1 cellular context compared by ENCODE assay signal in genomic region chr17:76415786-76416185, GRCh38.
TF ChIP-seq lines count a peak whose summit lies in the region.

No MANE protein-coding gene starts in this region.

TF ChIP-seq in K562, 482 proteins besides CTCF, POLR2A, EP300 and RAD21 (continued from another document):
- TF ChIP-seq ZNF75A (CRISPR knock-in tag; IDR thresholded peaks at IDR 0.05) (no peak), SAFB (IDR thresholded peaks at IDR 0.05; ENCODE audit: borderline replicate concordance, low read depth, low read length) (no peak), HMBOX1 (IDR thresholded peaks at IDR 0.05) (no peak), ZNF655 (CRISPR knock-in tag; IDR thresholded peaks at IDR 0.05) (no peak), ARID3B (CRISPR knock-in tag; IDR thresholded peaks at IDR 0.05; ENCODE audit: borderline replicate concordance) (no peak), ZNF146 (CRISPR knock-in tag; IDR thresholded peaks at IDR 0.05; ENCODE audit: unreplicated experiment) (no peak), MEIS2 (IDR thresholded peaks at IDR 0.05; ENCODE audit: partially characterized antibody) (no peak), ZNF668 (CRISPR knock-in tag; IDR thresholded peaks at IDR 0.05) (no peak), LARP7 (IDR thresholded peaks at IDR 0.05) (no peak), RBM14 (IDR thresholded peaks at IDR 0.05; ENCODE audit: borderline replicate concordance, insufficient read depth, low read depth, low read length) (no peak), HNRNPH1 (optimal IDR thresholded peaks at IDR 0.05; ENCODE audit: low read depth, low read length) (no peak), ZNF280A (IDR thresholded peaks at IDR 0.05; ENCODE audit: low read depth, partially characterized antibody) (no peak), ARID2 (IDR thresholded peaks at IDR 0.05) (no peak), THRB (CRISPR knock-in tag; conservative IDR thresholded peaks at IDR 0.05) (no peak)
